ENCODE assay signal across 1 cellular context in the genomic region with DNA sequence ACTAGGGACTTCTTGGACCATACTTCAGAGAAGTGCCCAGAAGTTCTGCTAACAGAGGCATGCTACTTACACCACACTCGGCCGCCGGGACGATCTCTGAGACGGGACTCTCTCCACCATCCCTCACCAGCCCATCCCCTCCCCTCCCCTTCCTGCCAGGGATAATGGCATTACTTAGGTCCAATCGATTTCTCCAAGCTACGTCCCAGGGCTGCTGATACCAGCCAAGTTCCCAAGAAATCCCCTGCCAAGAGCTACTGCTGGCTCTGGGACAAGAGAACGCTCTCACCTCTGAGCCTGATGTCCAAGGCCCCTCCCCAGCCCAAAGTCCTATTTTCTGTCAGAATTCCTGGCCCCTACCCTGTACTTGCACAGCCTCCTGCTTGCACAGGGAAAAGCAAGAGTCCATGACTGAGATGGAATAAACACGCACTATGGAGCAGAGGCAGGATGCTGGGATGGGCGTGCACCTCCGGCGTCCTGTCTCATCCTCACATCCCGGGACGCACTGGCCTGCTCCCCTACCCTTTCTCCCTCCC.
A peak's percentile ranks its signal among the peaks of the same experiment; 100 is the strongest.
TF ChIP-seq lines count a peak whose summit lies in the region.

No MANE protein-coding gene starts in this region.

TF ChIP-seq in HepG2, 621 proteins besides CTCF, POLR2A, EP300 and RAD21 (continued from another document):
- TF ChIP-seq, protein P1, sequence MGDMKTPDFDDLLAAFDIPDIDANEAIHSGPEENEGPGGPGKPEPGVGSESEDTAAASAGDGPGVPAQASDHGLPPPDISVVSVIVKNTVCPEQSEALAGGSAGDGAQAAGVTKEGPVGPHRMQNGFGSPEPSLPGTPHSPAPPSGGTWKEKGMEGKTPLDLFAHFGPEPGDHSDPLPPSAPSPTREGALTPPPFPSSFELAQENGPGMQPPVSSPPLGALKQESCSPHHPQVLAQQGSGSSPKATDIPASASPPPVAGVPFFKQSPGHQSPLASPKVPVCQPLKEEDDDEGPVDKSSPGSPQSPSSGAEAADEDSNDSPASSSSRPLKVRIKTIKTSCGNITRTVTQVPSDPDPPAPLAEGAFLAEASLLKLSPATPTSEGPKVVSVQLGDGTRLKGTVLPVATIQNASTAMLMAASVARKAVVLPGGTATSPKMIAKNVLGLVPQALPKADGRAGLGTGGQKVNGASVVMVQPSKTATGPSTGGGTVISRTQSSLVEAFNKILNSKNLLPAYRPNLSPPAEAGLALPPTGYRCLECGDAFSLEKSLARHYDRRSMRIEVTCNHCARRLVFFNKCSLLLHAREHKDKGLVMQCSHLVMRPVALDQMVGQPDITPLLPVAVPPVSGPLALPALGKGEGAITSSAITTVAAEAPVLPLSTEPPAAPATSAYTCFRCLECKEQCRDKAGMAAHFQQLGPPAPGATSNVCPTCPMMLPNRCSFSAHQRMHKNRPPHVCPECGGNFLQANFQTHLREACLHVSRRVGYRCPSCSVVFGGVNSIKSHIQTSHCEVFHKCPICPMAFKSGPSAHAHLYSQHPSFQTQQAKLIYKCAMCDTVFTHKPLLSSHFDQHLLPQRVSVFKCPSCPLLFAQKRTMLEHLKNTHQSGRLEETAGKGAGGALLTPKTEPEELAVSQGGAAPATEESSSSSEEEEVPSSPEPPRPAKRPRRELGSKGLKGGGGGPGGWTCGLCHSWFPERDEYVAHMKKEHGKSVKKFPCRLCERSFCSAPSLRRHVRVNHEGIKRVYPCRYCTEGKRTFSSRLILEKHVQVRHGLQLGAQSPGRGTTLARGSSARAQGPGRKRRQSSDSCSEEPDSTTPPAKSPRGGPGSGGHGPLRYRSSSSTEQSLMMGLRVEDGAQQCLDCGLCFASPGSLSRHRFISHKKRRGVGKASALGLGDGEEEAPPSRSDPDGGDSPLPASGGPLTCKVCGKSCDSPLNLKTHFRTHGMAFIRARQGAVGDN (CRISPR knock-in tag; IDR thresholded peaks at IDR 0.05), result peak; percentile 75
- TF ChIP-seq ZNF607 (CRISPR knock-in tag; IDR thresholded peaks at IDR 0.05; ENCODE audit: borderline replicate concordance) (no peak), ZNF234 (CRISPR knock-in tag; conservative IDR thresholded peaks at IDR 0.05) (no peak), PHF21A (CRISPR knock-in tag; IDR thresholded peaks at IDR 0.05) (peak; percentile 82), ZSCAN25 (CRISPR knock-in tag; IDR thresholded peaks at IDR 0.05) (0 out of 2 replicates have a peak, but pooled peaks have one; percentile 33), ZBTB7B (CRISPR knock-in tag; IDR thresholded peaks at IDR 0.05) (no peak), ETV6 (CRISPR knock-in tag; conservative IDR thresholded peaks at IDR 0.05) (no peak), ZNF124 (CRISPR knock-in tag; IDR thresholded peaks at IDR 0.05) (peak; percentile 68; the same call in 1 of the 2 replicates), SALL1 (CRISPR knock-in tag; IDR thresholded peaks at IDR 0.05) (peak; percentile 23; the same call in 1 of the 2 replicates), ZNF772 (CRISPR knock-in tag; IDR thresholded peaks at IDR 0.05) (0 out of 2 replicates have a peak, but pooled peaks have one; percentile 59), ZNF619 (CRISPR knock-in tag; IDR thresholded peaks at IDR 0.05) (no peak), YY1 (IDR thresholded peaks at IDR 0.05; ENCODE audit: insufficient read depth, insufficient replicate concordance, low read depth, low read length) (peak; percentile 19), HOXA3 (CRISPR knock-in tag; IDR thresholded peaks at IDR 0.05) (peak; percentile 19; the same call in 1 of the 2 replicates), HDAC2 (CRISPR knock-in tag; IDR thresholded peaks at IDR 0.05) (peak; percentile 76; the same call in 1 of the 2 replicates), LCORL (IDR thresholded peaks at IDR 0.05) (no peak), LCORL (CRISPR knock-in tag; IDR thresholded peaks at IDR 0.05) (peak; percentile 93)
- TF ChIP-seq, protein P2, sequence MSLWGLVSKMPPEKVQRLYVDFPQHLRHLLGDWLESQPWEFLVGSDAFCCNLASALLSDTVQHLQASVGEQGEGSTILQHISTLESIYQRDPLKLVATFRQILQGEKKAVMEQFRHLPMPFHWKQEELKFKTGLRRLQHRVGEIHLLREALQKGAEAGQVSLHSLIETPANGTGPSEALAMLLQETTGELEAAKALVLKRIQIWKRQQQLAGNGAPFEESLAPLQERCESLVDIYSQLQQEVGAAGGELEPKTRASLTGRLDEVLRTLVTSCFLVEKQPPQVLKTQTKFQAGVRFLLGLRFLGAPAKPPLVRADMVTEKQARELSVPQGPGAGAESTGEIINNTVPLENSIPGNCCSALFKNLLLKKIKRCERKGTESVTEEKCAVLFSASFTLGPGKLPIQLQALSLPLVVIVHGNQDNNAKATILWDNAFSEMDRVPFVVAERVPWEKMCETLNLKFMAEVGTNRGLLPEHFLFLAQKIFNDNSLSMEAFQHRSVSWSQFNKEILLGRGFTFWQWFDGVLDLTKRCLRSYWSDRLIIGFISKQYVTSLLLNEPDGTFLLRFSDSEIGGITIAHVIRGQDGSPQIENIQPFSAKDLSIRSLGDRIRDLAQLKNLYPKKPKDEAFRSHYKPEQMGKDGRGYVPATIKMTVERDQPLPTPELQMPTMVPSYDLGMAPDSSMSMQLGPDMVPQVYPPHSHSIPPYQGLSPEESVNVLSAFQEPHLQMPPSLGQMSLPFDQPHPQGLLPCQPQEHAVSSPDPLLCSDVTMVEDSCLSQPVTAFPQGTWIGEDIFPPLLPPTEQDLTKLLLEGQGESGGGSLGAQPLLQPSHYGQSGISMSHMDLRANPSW (CRISPR knock-in tag; IDR thresholded peaks at IDR 0.05; ENCODE audit: borderline replicate concordance), result no peak
- TF ChIP-seq, protein P3, sequence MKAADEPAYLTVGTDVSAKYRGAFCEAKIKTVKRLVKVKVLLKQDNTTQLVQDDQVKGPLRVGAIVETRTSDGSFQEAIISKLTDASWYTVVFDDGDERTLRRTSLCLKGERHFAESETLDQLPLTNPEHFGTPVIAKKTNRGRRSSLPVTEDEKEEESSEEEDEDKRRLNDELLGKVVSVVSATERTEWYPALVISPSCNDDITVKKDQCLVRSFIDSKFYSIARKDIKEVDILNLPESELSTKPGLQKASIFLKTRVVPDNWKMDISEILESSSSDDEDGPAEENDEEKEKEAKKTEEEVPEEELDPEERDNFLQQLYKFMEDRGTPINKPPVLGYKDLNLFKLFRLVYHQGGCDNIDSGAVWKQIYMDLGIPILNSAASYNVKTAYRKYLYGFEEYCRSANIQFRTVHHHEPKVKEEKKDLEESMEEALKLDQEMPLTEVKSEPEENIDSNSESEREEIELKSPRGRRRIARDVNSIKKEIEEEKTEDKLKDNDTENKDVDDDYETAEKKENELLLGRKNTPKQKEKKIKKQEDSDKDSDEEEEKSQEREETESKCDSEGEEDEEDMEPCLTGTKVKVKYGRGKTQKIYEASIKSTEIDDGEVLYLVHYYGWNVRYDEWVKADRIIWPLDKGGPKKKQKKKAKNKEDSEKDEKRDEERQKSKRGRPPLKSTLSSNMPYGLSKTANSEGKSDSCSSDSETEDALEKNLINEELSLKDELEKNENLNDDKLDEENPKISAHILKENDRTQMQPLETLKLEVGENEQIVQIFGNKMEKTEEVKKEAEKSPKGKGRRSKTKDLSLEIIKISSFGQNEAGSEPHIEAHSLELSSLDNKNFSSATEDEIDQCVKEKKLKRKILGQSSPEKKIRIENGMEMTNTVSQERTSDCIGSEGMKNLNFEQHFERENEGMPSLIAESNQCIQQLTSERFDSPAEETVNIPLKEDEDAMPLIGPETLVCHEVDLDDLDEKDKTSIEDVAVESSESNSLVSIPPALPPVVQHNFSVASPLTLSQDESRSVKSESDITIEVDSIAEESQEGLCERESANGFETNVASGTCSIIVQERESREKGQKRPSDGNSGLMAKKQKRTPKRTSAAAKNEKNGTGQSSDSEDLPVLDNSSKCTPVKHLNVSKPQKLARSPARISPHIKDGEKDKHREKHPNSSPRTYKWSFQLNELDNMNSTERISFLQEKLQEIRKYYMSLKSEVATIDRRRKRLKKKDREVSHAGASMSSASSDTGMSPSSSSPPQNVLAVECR (CRISPR knock-in tag; IDR thresholded peaks at IDR 0.05; ENCODE audit: borderline replicate concordance), result peak; percentile 21; the same call in 1 of the 2 replicates
- TF ChIP-seq, protein P4, sequence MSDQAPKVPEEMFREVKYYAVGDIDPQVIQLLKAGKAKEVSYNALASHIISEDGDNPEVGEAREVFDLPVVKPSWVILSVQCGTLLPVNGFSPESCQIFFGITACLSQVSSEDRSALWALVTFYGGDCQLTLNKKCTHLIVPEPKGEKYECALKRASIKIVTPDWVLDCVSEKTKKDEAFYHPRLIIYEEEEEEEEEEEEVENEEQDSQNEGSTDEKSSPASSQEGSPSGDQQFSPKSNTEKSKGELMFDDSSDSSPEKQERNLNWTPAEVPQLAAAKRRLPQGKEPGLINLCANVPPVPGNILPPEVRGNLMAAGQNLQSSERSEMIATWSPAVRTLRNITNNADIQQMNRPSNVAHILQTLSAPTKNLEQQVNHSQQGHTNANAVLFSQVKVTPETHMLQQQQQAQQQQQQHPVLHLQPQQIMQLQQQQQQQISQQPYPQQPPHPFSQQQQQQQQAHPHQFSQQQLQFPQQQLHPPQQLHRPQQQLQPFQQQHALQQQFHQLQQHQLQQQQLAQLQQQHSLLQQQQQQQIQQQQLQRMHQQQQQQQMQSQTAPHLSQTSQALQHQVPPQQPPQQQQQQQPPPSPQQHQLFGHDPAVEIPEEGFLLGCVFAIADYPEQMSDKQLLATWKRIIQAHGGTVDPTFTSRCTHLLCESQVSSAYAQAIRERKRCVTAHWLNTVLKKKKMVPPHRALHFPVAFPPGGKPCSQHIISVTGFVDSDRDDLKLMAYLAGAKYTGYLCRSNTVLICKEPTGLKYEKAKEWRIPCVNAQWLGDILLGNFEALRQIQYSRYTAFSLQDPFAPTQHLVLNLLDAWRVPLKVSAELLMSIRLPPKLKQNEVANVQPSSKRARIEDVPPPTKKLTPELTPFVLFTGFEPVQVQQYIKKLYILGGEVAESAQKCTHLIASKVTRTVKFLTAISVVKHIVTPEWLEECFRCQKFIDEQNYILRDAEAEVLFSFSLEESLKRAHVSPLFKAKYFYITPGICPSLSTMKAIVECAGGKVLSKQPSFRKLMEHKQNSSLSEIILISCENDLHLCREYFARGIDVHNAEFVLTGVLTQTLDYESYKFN (CRISPR knock-in tag; conservative IDR thresholded peaks at IDR 0.05), result peak; percentile 67
TF ChIP-seq in HepG2: peak in this region for 33.
